In the genomic region with DNA sequence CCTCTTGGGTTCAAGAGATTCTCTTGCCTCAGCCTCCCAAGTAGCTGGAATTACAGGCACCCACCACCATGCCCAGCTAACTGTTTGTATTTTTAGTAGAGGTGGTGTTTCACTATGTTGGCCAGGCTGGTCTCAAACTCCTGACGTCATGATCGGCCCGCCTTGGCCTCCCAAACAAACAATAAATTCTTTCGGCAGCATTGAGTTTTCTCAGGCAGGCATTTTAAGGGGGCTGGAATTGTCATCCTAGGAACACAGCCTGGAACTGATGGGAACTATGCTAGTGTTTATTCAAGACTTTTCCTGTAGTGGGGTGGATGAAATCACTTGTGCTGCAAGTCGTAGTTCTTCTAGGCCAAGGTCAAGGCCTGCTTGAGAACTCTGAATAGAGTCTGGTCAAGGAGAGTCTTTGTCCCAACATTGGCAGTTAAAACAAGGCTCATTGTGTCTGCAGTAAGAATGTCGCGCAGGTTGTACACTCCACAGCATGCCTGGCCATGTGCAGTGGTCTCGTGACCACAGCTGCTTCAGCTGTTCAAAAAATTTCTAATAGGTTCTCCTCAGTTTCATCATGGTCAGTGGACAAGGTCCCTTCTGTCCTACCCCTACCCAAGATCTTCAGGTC, we compare ENCODE assay signal across 30 cellular contexts.
"Had no signal": no experiment of that assay in that cellular context is flagged by ENCODE, and none has a peak within 500 bp of the region (broad histone marks: within the 10 kb centered on the region; RNA-seq: fewer than 3 reads in every experiment).

No MANE protein-coding gene starts in this region.

- DNase-seq: dermis blood vessel endothelial cell; effector memory CD4-positive, alpha-beta T cell; erythroblast; esophagus squamous epithelium; foreskin melanocyte; glutamatergic neuron; heart right ventricle; hippocampal formation; immature natural killer cell; islet precursor cell; kidney glomerular epithelial cell; left colon; left ventricle myocardium superior; lower lobe of right lung; midbrain; naive thymus-derived CD8-positive, alpha-beta T cell; nephron progenitor cell; nucleus accumbens; spleen; stimulated activated CD4-positive, alpha-beta T cell treated with anti-CD3 and anti-CD28 coated beads, Interleukin-4, amount 100 ng/mL, for 4 hours; stimulated activated naive CD4-positive, alpha-beta T cell; stimulated activated naive CD8-positive, alpha-beta T cell treated with anti-CD3 and anti-CD28 coated beads, Interleukin-15, amount 100 ng/mL, for 72 hours; tibial artery had no signal

- H3K9me3 ChIP-seq: esophagus squamous epithelium, heart right ventricle, lower lobe of right lung, prostate gland, right atrium auricular region, spleen, suprapubic skin, tibial artery had no signal

- H3K9me3 Mint-ChIP-seq: immature natural killer cell; memory B cell; naive thymus-derived CD8-positive, alpha-beta T cell; nephron progenitor cell; stimulated activated naive CD8-positive, alpha-beta T cell treated with anti-CD3 and anti-CD28 coated beads, Interleukin-15, amount 100 ng/mL, for 72 hours; type B pancreatic cell had no signal

- H3K4me3 Mint-ChIP-seq: immature natural killer cell; memory B cell; naive thymus-derived CD8-positive, alpha-beta T cell; nephron progenitor cell; stimulated activated naive CD8-positive, alpha-beta T cell treated with anti-CD3 and anti-CD28 coated beads, Interleukin-15, amount 100 ng/mL, for 72 hours; type B pancreatic cell had no signal

- H3K36me3 ChIP-seq: esophagus squamous epithelium, heart right ventricle, lower lobe of right lung, prostate gland, right atrium auricular region, spleen, suprapubic skin, tibial artery had no signal

- H3K4me1 Mint-ChIP-seq: immature natural killer cell; memory B cell; naive thymus-derived CD8-positive, alpha-beta T cell; stimulated activated naive CD8-positive, alpha-beta T cell treated with anti-CD3 and anti-CD28 coated beads, Interleukin-15, amount 100 ng/mL, for 72 hours had no signal

- H3K27ac ChIP-seq: coronary artery, esophagus squamous epithelium, heart right ventricle, lower lobe of right lung, prostate gland, right atrium auricular region, skin epidermis, spleen, suprapubic skin, tibial artery had no signal

- ATAC-seq: heart right ventricle; left colon; left ventricle myocardium superior; lower lobe of right lung; naive thymus-derived CD8-positive, alpha-beta T cell; stimulated activated naive CD8-positive, alpha-beta T cell treated with anti-CD3 and anti-CD28 coated beads, Interleukin-15, amount 100 ng/mL, for 72 hours had no signal

- H3K4me3 ChIP-seq: coronary artery, esophagus squamous epithelium, heart right ventricle, lower lobe of right lung, prostate gland, right atrium auricular region, skin epidermis, spleen, suprapubic skin, tibial artery had no signal

- H3K4me1 ChIP-seq: esophagus squamous epithelium, heart right ventricle, lower lobe of right lung, prostate gland, right atrium auricular region, spleen, suprapubic skin, tibial artery had no signal

- H3K27me3 ChIP-seq: right atrium auricular region had no signal

- H3K27ac Mint-ChIP-seq: immature natural killer cell; memory B cell; naive thymus-derived CD8-positive, alpha-beta T cell; nephron progenitor cell; stimulated activated naive CD8-positive, alpha-beta T cell treated with anti-CD3 and anti-CD28 coated beads, Interleukin-15, amount 100 ng/mL, for 72 hours; type B pancreatic cell had no signal

- H3K36me3 Mint-ChIP-seq: immature natural killer cell; memory B cell; naive thymus-derived CD8-positive, alpha-beta T cell; type B pancreatic cell had no signal
